Comparison of ENCODE assay signal across 13 cellular contexts in the genomic region with DNA sequence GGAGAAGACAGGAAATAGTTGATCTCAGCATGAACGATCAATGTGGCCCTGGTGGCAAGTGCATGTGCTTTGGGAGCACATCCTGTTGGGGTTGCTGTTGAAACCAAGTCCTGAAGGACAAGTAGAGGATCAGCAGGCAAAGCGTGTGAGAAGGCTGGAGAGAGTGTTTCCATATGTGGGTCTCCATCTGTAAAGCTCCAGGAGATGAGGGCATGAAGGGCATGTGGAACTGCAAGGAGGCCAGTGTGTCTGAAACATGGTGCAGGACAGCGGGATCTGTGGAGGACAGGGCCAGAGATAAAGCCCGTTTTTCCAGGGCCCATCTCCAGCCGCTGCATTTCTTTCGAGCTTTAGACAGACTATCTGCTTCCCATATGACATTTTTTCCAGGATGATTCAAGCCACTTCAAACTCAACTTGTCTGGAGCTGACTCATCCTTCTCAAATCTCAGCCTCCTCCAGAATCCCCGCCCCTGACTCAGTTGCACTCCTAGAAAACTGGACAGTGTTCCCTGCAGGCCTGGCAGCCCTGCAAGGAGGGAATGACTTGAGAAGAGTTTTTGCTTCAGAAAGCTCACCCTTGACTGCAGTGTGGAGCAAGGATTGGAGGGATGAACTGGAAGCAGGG.
DNase-seq lines count a peak whose midpoint lies in the region; ATAC-seq and TF ChIP-seq lines count a peak whose summit lies in the region.
"Had no signal": no experiment of that assay in that cellular context is flagged by ENCODE, and none has a peak within 500 bp of the region (broad histone marks: within the 10 kb centered on the region; RNA-seq: fewer than 3 reads in every experiment).

No MANE protein-coding gene starts in this region.

- no peak overlapping the region for H3K4me3 Mint-ChIP-seq in memory B cell
- H3K4me3 Mint-ChIP-seq: B cell, brain had no signal

- peaks cover 9% of the 10 kb centered on the region for H3K27me3 Mint-ChIP-seq in memory B cell

- H3K36me3 Mint-ChIP-seq in memory B cell: no peaks in the 10 kb centered on the region
- H3K36me3 Mint-ChIP-seq: brain had no signal

- ATAC-seq in memory B cell (ENCODE audit: low read depth) (no peak), omental fat pad (ENCODE audit: low FRiP score) (no peak), GM21381 (IDR thresholded peaks at IDR 0.05; ENCODE audit: unreplicated experiment) (no peak), GM19023 (IDR thresholded peaks at IDR 0.05; ENCODE audit: unreplicated experiment) (no peak)

- TF ChIP-seq CTCF in omental fat pad (IDR thresholded peaks at IDR 0.05): no peak

- peak overlapping the region; percentile 36 for H3K27ac Mint-ChIP-seq in memory B cell
- H3K27ac Mint-ChIP-seq: B cell had no signal

- DNase-seq in AG08396 (ENCODE audit: low spot score) (peak; percentile 47), HT1080 (ENCODE audit: low read depth) (peak; percentile 52), astrocyte of the hippocampus (ENCODE audit: low read depth, low spot score) (peak; percentile 50), memory B cell (ENCODE audit: low spot score in 2 of 2) (no peak), omental fat pad (ENCODE audit: low spot score) (no peak), nucleus accumbens (lab: John Stamatoyannopoulos, UW) (no peak)
- DNase-seq: activated T-cell treated with anti-CD3 and anti-CD28 coated beads, Interleukin-2, amount 50 U/mL, for 1 hour; Peyer's patch; sigmoid colon had no signal

- no peaks in the 10 kb centered on the region for H3K4me1 Mint-ChIP-seq in memory B cell
- H3K4me1 Mint-ChIP-seq: B cell had no signal

- no peaks in the 10 kb centered on the region for H3K9me3 Mint-ChIP-seq in memory B cell

Comparison
In these comparisons a context has a peak if more than half of its experiments do, and no peak if none do; other contexts are left out.
1. DNase-seq: peak in AG08396 (single experiment), HT1080 (single experiment) and astrocyte of the hippocampus (single experiment); none in memory B cell (0 of 2), omental fat pad (single experiment) and nucleus accumbens (0 of 56).